ENCODE assay signal across 9 cellular contexts in the genomic region with DNA sequence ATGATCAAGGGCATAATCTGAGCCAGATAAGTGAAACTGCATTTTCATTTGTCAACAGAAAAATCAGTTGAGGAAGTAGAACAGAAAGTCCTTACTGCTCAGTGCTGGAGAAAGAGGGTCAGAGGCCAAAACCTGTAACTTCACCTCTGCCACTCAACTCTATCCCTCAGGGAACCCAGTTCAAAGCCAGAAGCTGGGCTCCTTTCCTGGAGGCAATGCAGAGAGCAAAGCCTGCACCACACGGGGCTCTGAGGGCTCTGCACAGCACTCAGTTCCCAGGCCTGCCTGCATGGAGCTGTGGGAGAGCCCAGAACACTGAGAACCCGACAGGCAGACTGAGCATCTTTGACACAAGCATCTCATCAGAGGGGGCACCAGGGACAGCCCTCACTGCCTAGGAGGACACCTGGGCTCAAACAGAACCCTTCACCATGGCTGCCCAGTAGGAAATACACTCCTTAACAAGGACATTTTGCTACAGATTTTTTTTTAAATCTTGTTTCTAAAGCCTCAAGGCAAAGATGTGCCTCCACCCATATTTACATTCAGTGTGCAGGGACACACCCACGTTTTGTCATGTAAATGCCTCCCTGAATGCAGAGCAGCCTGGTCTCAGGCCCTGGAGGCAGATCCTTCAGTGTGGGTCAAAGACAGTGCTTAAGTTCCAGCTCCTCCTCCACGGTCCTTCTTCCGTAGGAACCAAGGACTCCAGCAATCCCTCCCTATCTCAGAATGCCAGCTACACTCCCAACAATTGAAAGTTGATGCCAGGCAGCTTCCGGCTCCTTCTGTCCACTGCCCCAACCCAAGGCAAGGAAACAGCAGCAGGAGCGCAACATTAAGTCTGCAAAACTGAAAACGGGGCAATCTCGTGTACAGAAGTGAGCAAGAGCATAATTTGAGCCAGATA. TPM values are rescaled to one million over a fixed set of nuclear protein-coding genes. Genes with fewer than 3 reads are reported as not detected.
DNase-seq lines count a peak whose midpoint lies in the region; ATAC-seq and TF ChIP-seq lines count a peak whose summit lies in the region.
"Had no signal": no experiment of that assay in that cellular context is flagged by ENCODE, and none has a peak within 500 bp of the region (broad histone marks: within the 10 kb centered on the region; RNA-seq: fewer than 3 reads in every experiment).

No MANE protein-coding gene starts in this region.

- H3K4me3 ChIP-seq in CD4-positive, CD25-positive, alpha-beta regulatory T cell (ENCODE audit: low read depth, low read length) = peak overlapping the region; percentile 86
- H3K4me3 ChIP-seq in vagina = no peak overlapping the region

- ATAC-seq in CD4-positive, CD25-positive, alpha-beta regulatory T cell (ENCODE audit: low read depth in 2 of 2) = peak in 1 of 2 donors; percentile 26
- peak; percentile 1 for ATAC-seq in GM21390 (IDR thresholded peaks at IDR 0.05; ENCODE audit: unreplicated experiment)
- peak; percentile 86 for ATAC-seq in left colon
- ATAC-seq in GM18502 (IDR thresholded peaks at IDR 0.05; ENCODE audit: poor library complexity, unreplicated experiment) = no peak

- peaks cover 0 to 1% (median 0%) of the 10 kb centered on the region in 7 donors for H3K9me3 Mint-ChIP-seq in CD4-positive, CD25-positive, alpha-beta regulatory T cell
- no peaks in the 10 kb centered on the region for H3K9me3 Mint-ChIP-seq in T-helper 1 cell treated with Interleukin-12 subunit alpha and Interleukin-12 subunit beta and Interleukin-4 antibody, amounts not matched to agents 30 μg/mL and 1 μg/mL, for 36 hours

- TF ChIP-seq CTCF in vagina (IDR thresholded peaks at IDR 0.05) = no peak

- DNase-seq in CD4-positive, CD25-positive, alpha-beta regulatory T cell = peak in 2 of 3 donors; percentile 35 to 78
- DNase-seq in left colon (peak in 1 of 2 donors; percentile 37), NCI-H82 treated with DMSO at 0.1 percent for 48 hours (lab: John Stamatoyannopoulos, UW; ENCODE audit: unreplicated experiment) (no peak), vagina (ENCODE audit: extremely low spot score in 2 of 2) (no peak), hippocampal formation (lab: John Stamatoyannopoulos, UW) (no peak)
- DNase-seq: activated CD4-positive, alpha-beta T cell treated with anti-CD3 and anti-CD28 coated beads, Interleukin-2, amount 50 U/mL, for 1 hour had no signal

- H3K4me1 Mint-ChIP-seq in CD4-positive, CD25-positive, alpha-beta regulatory T cell = peaks cover 14 to 77% (median 43%) of the 10 kb centered on the region in 4 donors
- peaks cover 54% of the 10 kb centered on the region for H3K4me1 Mint-ChIP-seq in T-helper 1 cell treated with Interleukin-12 subunit alpha and Interleukin-12 subunit beta and Interleukin-4 antibody, amounts not matched to agents 30 μg/mL and 1 μg/mL, for 36 hours (ENCODE audit: low read depth)

- H3K9me3 ChIP-seq in CD4-positive, CD25-positive, alpha-beta regulatory T cell (ENCODE audit: control insufficient read depth in 2 of 2, low read length in 2 of 2) = no peaks in the 10 kb centered on the region
- H3K9me3 ChIP-seq in vagina = no peaks in the 10 kb centered on the region

- intact Hi-C loops in left colon (cut with DNase I, micrococcal nuclease) = no loop called here
- intact Hi-C loops in vagina (cut with DNase I) = no loop called here

- H3K4me3 Mint-ChIP-seq in CD4-positive, CD25-positive, alpha-beta regulatory T cell = peak overlapping the region; percentile 78 to 90 (median 86)
- peak overlapping the region; percentile 81 for H3K4me3 Mint-ChIP-seq in T-helper 1 cell treated with Interleukin-12 subunit alpha and Interleukin-12 subunit beta and Interleukin-4 antibody, amounts not matched to agents 30 μg/mL and 1 μg/mL, for 36 hours

- no peaks in the 10 kb centered on the region for H3K27me3 ChIP-seq in CD4-positive, CD25-positive, alpha-beta regulatory T cell (ENCODE audit: control insufficient read depth, insufficient read depth, low read length)
- no peaks in the 10 kb centered on the region for H3K27me3 ChIP-seq in vagina

- peaks cover 37% of the 10 kb centered on the region for H3K36me3 ChIP-seq in CD4-positive, CD25-positive, alpha-beta regulatory T cell (ENCODE audit: control insufficient read depth, insufficient read depth, low read length)
- peaks cover 0 to 14% of the 10 kb centered on the region in 2 donors for H3K36me3 ChIP-seq in vagina

- peak overlapping the region; percentile 97 to 100 (median 99) for H3K27ac Mint-ChIP-seq in CD4-positive, CD25-positive, alpha-beta regulatory T cell
- peak overlapping the region; percentile 96 for H3K27ac Mint-ChIP-seq in T-helper 1 cell treated with Interleukin-12 subunit alpha and Interleukin-12 subunit beta and Interleukin-4 antibody, amounts not matched to agents 30 μg/mL and 1 μg/mL, for 36 hours

- no peaks in the 10 kb centered on the region for H3K27me3 Mint-ChIP-seq in CD4-positive, CD25-positive, alpha-beta regulatory T cell
- H3K27me3 Mint-ChIP-seq in T-helper 1 cell treated with Interleukin-12 subunit alpha and Interleukin-12 subunit beta and Interleukin-4 antibody, amounts not matched to agents 30 μg/mL and 1 μg/mL, for 36 hours (ENCODE audit: low read depth) = no peaks in the 10 kb centered on the region

- peaks cover 23% of the 10 kb centered on the region for H3K36me3 Mint-ChIP-seq in CD4-positive, CD25-positive, alpha-beta regulatory T cell
- H3K36me3 Mint-ChIP-seq in T-helper 1 cell treated with Interleukin-12 subunit alpha and Interleukin-12 subunit beta and Interleukin-4 antibody, amounts not matched to agents 30 μg/mL and 1 μg/mL, for 36 hours (ENCODE audit: low read depth) = peaks cover 38% of the 10 kb centered on the region

- TF ChIP-seq POLR2A in vagina (IDR thresholded peaks at IDR 0.05) = no peak

- H3K27ac ChIP-seq in CD4-positive, CD25-positive, alpha-beta regulatory T cell (ENCODE audit: insufficient read depth, low read length, poor library complexity, severe bottlenecking) = peak overlapping the region; percentile 95
- H3K27ac ChIP-seq in vagina = no peak overlapping the region

- H3K4me1 ChIP-seq in CD4-positive, CD25-positive, alpha-beta regulatory T cell (ENCODE audit: control insufficient read depth, insufficient read depth, low read length, poor library complexity, severe bottlenecking) = peaks cover 66% of the 10 kb centered on the region
- H3K4me1 ChIP-seq in vagina = peaks cover 31% of the 10 kb centered on the region

RNA-seq across cellular contexts. Expression of a gene that starts 6.6 kb away (rescaled TPM):
- 213 TPM for total RNA-seq in CD4-positive, CD25-positive, alpha-beta regulatory T cell
- polyA plus RNA-seq in CD4-positive, CD25-positive, alpha-beta regulatory T cell = 100 to 1,000 TPM; 361 to 410 (median 381) TPM
- total RNA-seq in left colon = 100 to 1,000 TPM; 130 to 151 TPM
- 31.4 TPM for total RNA-seq in vagina

RNA-seq across cellular contexts. Expression of a gene that starts 49.4 kb away (rescaled TPM):
- 32.5 TPM for total RNA-seq in CD4-positive, CD25-positive, alpha-beta regulatory T cell
- 1 to 10 TPM; 5.6 to 9.8 (median 7.4) TPM for polyA plus RNA-seq in CD4-positive, CD25-positive, alpha-beta regulatory T cell
- total RNA-seq in left colon (10 to 100 TPM; 17.4 to 22.5 TPM), vagina (9.1 TPM)

Comparison
In these comparisons a context has a peak if more than half of its experiments do, and no peak if none do; other contexts are left out.
1. DNase-seq: peak in CD4-positive, CD25-positive, alpha-beta regulatory T cell (2 of 3); none in NCI-H82 treated with DMSO at 0.1 percent for 48 hours (single experiment), vagina (0 of 2) and hippocampal formation (0 of 2).